ENCODE assay signal across 8 cellular contexts in the genomic region with DNA sequence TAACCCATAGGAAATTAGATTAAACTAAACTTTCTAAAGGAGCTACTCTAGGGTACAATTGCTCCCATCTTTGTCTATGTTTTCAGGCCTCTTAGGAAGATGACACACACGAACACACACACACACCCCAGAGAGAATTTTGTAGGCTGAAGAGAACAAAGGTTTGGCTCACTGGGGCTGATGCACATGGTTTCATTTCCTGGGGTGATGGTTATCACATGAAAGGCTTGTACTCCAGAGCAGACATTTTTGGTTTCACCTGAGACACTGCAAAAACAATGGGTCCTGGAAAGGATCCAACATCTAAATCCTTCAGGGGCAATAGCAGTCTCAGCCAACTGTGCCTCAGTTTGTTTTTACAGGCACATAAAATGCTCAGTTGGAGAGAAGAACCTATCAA.
DNase-seq lines count a peak whose midpoint lies in the region; TF ChIP-seq lines count a peak whose summit lies in the region.

No MANE protein-coding gene starts in this region.

- POLR2A ChIA-PET in CD8-positive, alpha-beta memory T cell (lab: Charles Lee) = interaction anchor here (0.6 kb wide), 1 partner anchor 9 kb away, joined by 4 read pairs; no protein-coding TSS in a partner anchor
- POLR2A ChIA-PET in HEK293 (lab: Yijun Ruan, JAX) = no interaction called here
- POLR2A ChIA-PET in activated CD4-positive, alpha-beta T cell treated with anti-CD3 and anti-CD28 coated beads, Interleukin-2, amount 10 ng/mL, durations not matched to agents 7 days and 5 days (lab: Charles Lee) = no interaction called here

- peaks cover 0 to 33% (median 11%) of the 10 kb centered on the region in 3 donors for H3K36me3 Mint-ChIP-seq in CD8-positive, alpha-beta memory T cell
- H3K36me3 Mint-ChIP-seq in activated CD4-positive, alpha-beta T cell treated with anti-CD3 and anti-CD28 coated beads, Interleukin-2, amount 10 ng/mL, durations not matched to agents 7 days and 5 days (ENCODE audit: low read depth) = peaks cover 25% of the 10 kb centered on the region

- peaks cover 43% of the 10 kb centered on the region for H3K4me1 ChIP-seq in CD8-positive, alpha-beta memory T cell (ENCODE audit: insufficient read depth, low read length)
- H3K4me1 ChIP-seq in HEK293 (ENCODE audit: control insufficient read depth, insufficient read depth, low read length) (peaks cover 30% of the 10 kb centered on the region), iPS-20b (ENCODE audit: insufficient read depth, low read length) (peaks cover 17% of the 10 kb centered on the region; the same call in 1 of the 2 replicates)

- H3K4me3 ChIP-seq in CD8-positive, alpha-beta memory T cell (ENCODE audit: low read length) = no peak overlapping the region
- no peak overlapping the region for H3K4me3 ChIP-seq in HEK293 (ENCODE audit: low read depth, low read length)
- 0 out of 2 replicates have a peak overlapping the region, but pooled peaks have one; percentile 7 for H3K4me3 ChIP-seq in iPS-20b (ENCODE audit: low read length)

- H3K36me3 ChIP-seq in CD8-positive, alpha-beta memory T cell (ENCODE audit: insufficient read depth, low read length) = no peaks in the 10 kb centered on the region
- H3K36me3 ChIP-seq in HEK293 (ENCODE audit: control insufficient read depth in 2 of 2, insufficient read depth in 1 of 2, low read length in 2 of 2) (no peaks in the 10 kb centered on the region), iPS-20b (ENCODE audit: insufficient read depth, low read depth, low read length) (no peaks in the 10 kb centered on the region)

- H3K27ac Mint-ChIP-seq in CD8-positive, alpha-beta memory T cell = peak overlapping the region; percentile 59 to 90 (median 86)
- peak overlapping the region; percentile 92 for H3K27ac Mint-ChIP-seq in activated CD4-positive, alpha-beta T cell treated with anti-CD3 and anti-CD28 coated beads, Interleukin-2, amount 10 ng/mL, durations not matched to agents 7 days and 5 days

- H3K27me3 ChIP-seq in CD8-positive, alpha-beta memory T cell (ENCODE audit: insufficient read depth, low read length, poor library complexity, severe bottlenecking) = no peaks in the 10 kb centered on the region
- H3K27me3 ChIP-seq in iPS-20b (ENCODE audit: insufficient read depth, low read length) = no peaks in the 10 kb centered on the region

- no peaks in the 10 kb centered on the region for H3K9me3 ChIP-seq in CD8-positive, alpha-beta memory T cell (ENCODE audit: low read length)
- H3K9me3 ChIP-seq in HEK293 (ENCODE audit: control insufficient read depth, insufficient read depth, low read depth, low read length) (no peaks in the 10 kb centered on the region), iPS-20b (ENCODE audit: insufficient read depth, low read depth, low read length) (no peaks in the 10 kb centered on the region)

- peak in 3 of 5 donors; percentile 64 to 83 (median 69) for DNase-seq in CD8-positive, alpha-beta memory T cell
- DNase-seq in activated CD4-positive, alpha-beta T cell treated with anti-CD3 and anti-CD28 coated beads, Interleukin-2, amount 10 ng/mL, durations not matched to agents 7 days and 5 days = peak; percentile 75
- DNase-seq in NCI-H1092 treated with DMSO at 0.1 percent for 48 hours (lab: John Stamatoyannopoulos, UW) (no peak), hippocampal formation (lab: John Stamatoyannopoulos, UW) (no peak), DMS53 treated with DMSO at 0.1 percent for 48 hours (lab: John Stamatoyannopoulos, UW; ENCODE audit: unreplicated experiment) (no peak), HK-2 (ENCODE audit: unreplicated experiment) (no peak)

- H3K4me1 Mint-ChIP-seq in CD8-positive, alpha-beta memory T cell = peaks cover 53 to 75% (median 67%) of the 10 kb centered on the region in 3 donors
- peaks cover 58% of the 10 kb centered on the region for H3K4me1 Mint-ChIP-seq in activated CD4-positive, alpha-beta T cell treated with anti-CD3 and anti-CD28 coated beads, Interleukin-2, amount 10 ng/mL, durations not matched to agents 7 days and 5 days

- H3K27ac ChIP-seq in CD8-positive, alpha-beta memory T cell (ENCODE audit: low read depth, low read length) = no peak overlapping the region
- H3K27ac ChIP-seq in HEK293 (ENCODE audit: extremely low read depth, low read depth, low read length) (peak overlapping the region; percentile 98), iPS-20b (ENCODE audit: low read length) (no peak overlapping the region)

- CTCF ChIA-PET in CD8-positive, alpha-beta memory T cell (lab: Charles Lee) = no interaction called here
- CTCF ChIA-PET in HEK293 (lab: Yijun Ruan, JAX) = interaction anchor here (0.7 kb wide), 1 partner anchor 125 kb away, joined by 3 read pairs; no protein-coding TSS in a partner anchor
- CTCF ChIA-PET in activated CD4-positive, alpha-beta T cell treated with anti-CD3 and anti-CD28 coated beads, Interleukin-2, amount 10 ng/mL, durations not matched to agents 7 days and 5 days (lab: Charles Lee) = interaction anchor here (1.0 kb wide), 2 partner anchors 12 to 16 kb away, joined by 3 read pairs; no protein-coding TSS in a partner anchor

- no peak overlapping the region for H3K9ac ChIP-seq in iPS-20b (ENCODE audit: low read depth, low read length)

- no peaks in the 10 kb centered on the region for H3K27me3 Mint-ChIP-seq in CD8-positive, alpha-beta memory T cell
- no peaks in the 10 kb centered on the region for H3K27me3 Mint-ChIP-seq in activated CD4-positive, alpha-beta T cell treated with anti-CD3 and anti-CD28 coated beads, Interleukin-2, amount 10 ng/mL, durations not matched to agents 7 days and 5 days

- no peaks in the 10 kb centered on the region for H3K9me3 Mint-ChIP-seq in CD8-positive, alpha-beta memory T cell
- H3K9me3 Mint-ChIP-seq in activated CD4-positive, alpha-beta T cell treated with anti-CD3 and anti-CD28 coated beads, Interleukin-2, amount 10 ng/mL, durations not matched to agents 7 days and 5 days = peaks cover 2% of the 10 kb centered on the region

- no peak for TF ChIP-seq CTCF in HEK293 (tag by site-specific recombination; IDR thresholded peaks at IDR 0.05)

- peak overlapping the region in 6 of 7 donors; percentile 30 to 65 (median 50) for H3K4me3 Mint-ChIP-seq in CD8-positive, alpha-beta memory T cell
- peak overlapping the region; percentile 42 for H3K4me3 Mint-ChIP-seq in activated CD4-positive, alpha-beta T cell treated with anti-CD3 and anti-CD28 coated beads, Interleukin-2, amount 10 ng/mL, durations not matched to agents 7 days and 5 days

TF ChIP-seq in HEK293, 187 proteins besides CTCF, POLR2A, EP300 and RAD21:
- TF ChIP-seq ZIC2 (tag by site-specific recombination; IDR thresholded peaks at IDR 0.05) (peak; percentile 39; the same call in 1 of the 2 replicates), ZNF335 (tag by site-specific recombination; conservative IDR thresholded peaks at IDR 0.05) (peak; percentile 54), ZNF416 (tag by site-specific recombination; IDR thresholded peaks at IDR 0.05) (no peak), ZNF558 (tag by site-specific recombination; IDR thresholded peaks at IDR 0.05) (no peak), ZNF596 (tag by site-specific recombination; IDR thresholded peaks at IDR 0.05) (peak; percentile 21; the same call in 1 of the 2 replicates), ZBTB20 (tag by site-specific recombination; IDR thresholded peaks at IDR 0.05) (peak; percentile 9; the same call in 1 of the 2 replicates), BCL11A (tag by site-specific recombination; IDR thresholded peaks at IDR 0.05; ENCODE audit: low read depth) (no peak), ZSCAN30 (tag by site-specific recombination; IDR thresholded peaks at IDR 0.05) (peak; percentile 8; the same call in 1 of the 2 replicates), GLIS1 (tag by site-specific recombination; IDR thresholded peaks at IDR 0.05) (peak; percentile 6; the same call in 1 of the 2 replicates)
- TF ChIP-seq, protein P1, sequence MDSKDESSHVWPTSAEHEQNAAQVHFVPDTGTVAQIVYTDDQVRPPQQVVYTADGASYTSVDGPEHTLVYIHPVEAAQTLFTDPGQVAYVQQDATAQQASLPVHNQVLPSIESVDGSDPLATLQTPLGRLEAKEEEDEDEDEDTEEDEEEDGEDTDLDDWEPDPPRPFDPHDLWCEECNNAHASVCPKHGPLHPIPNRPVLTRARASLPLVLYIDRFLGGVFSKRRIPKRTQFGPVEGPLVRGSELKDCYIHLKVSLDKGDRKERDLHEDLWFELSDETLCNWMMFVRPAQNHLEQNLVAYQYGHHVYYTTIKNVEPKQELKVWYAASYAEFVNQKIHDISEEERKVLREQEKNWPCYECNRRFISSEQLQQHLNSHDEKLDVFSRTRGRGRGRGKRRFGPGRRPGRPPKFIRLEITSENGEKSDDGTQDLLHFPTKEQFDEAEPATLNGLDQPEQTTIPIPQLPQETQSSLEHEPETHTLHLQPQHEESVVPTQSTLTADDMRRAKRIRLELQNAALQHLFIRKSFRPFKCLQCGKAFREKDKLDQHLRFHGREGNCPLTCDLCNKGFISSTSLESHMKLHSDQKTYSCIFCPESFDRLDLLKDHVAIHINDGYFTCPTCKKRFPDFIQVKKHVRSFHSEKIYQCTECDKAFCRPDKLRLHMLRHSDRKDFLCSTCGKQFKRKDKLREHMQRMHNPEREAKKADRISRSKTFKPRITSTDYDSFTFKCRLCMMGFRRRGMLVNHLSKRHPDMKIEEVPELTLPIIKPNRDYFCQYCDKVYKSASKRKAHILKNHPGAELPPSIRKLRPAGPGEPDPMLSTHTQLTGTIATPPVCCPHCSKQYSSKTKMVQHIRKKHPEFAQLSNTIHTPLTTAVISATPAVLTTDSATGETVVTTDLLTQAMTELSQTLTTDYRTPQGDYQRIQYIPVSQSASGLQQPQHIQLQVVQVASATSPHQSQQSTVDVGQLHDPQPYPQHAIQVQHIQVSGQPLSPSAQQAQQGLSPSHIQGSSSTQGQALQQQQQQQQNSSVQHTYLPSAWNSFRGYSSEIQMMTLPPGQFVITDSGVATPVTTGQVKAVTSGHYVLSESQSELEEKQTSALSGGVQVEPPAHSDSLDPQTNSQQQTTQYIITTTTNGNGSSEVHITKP (tag by site-specific recombination; IDR thresholded peaks at IDR 0.05) = peak; percentile 78
- TF ChIP-seq, protein P2, sequence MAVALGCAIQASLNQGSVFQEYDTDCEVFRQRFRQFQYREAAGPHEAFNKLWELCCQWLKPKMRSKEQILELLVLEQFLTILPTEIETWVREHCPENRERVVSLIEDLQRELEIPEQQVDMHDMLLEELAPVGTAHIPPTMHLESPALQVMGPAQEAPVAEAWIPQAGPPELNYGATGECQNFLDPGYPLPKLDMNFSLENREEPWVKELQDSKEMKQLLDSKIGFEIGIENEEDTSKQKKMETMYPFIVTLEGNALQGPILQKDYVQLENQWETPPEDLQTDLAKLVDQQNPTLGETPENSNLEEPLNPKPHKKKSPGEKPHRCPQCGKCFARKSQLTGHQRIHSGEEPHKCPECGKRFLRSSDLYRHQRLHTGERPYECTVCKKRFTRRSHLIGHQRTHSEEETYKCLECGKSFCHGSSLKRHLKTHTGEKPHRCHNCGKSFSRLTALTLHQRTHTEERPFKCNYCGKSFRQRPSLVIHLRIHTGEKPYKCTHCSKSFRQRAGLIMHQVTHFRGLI (tag by site-specific recombination; IDR thresholded peaks at IDR 0.05) = no peak

Comparison
In these comparisons a context has a peak if more than half of its experiments do, and no peak if none do; other contexts are left out.
1. DNase-seq: peak in CD8-positive, alpha-beta memory T cell (3 of 5) and activated CD4-positive, alpha-beta T cell treated with anti-CD3 and anti-CD28 coated beads, Interleukin-2, amount 10 ng/mL, durations not matched to agents 7 days and 5 days (single experiment); none in NCI-H1092 treated with DMSO at 0.1 percent for 48 hours (single experiment), hippocampal formation (0 of 2), DMS53 treated with DMSO at 0.1 percent for 48 hours (single experiment) and HK-2 (single experiment).